ENCODE assay signal across 1 cellular context in the genomic region with DNA sequence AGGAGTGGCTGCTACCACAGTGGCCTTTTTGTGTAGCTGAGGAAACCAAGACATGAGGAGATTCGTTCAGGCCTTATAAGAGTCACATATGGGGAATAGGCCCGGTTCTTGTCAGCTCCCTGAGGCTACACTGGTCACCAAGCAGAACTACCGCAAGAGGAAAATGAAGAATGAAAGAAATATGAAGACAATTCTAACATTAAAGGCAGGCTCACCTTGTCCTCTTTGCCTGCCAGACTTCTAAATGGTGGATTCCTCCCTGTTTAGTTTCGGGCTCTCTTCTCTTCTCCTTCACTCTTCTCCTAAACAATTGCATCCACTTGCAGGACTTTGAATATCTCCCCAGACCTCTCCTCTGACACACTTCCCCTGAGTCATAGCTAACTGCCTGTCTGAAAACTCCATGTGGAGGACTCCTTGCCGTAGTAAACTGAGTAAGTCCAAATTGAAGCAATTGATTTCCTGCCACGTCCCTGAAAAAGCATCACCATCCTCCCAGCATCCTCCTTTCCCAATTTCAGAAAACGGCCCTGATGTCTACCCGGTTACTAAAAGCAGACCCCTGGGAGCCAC.
TF ChIP-seq lines count a peak whose summit lies in the region.

No MANE protein-coding gene starts in this region.

TF ChIP-seq in H1, 55 proteins besides CTCF, POLR2A, EP300 and RAD21:
- TF ChIP-seq BACH1 (IDR thresholded peaks at IDR 0.05; ENCODE audit: low read length) (no peak), SIN3A (conservative IDR thresholded peaks at IDR 0.05 in 1 of 2, IDR thresholded peaks at IDR 0.05 in 1 of 2; ENCODE audit: low read depth in 1 of 2, low read length in 2 of 2) (no peak), E2F6 (IDR thresholded peaks at IDR 0.05) (no peak), POLR2AphosphoS5 (IDR thresholded peaks at IDR 0.05; ENCODE audit: low read depth, low read length) (no peak), SP1 (IDR thresholded peaks at IDR 0.05; ENCODE audit: low read depth, low read length) (no peak), CTBP2 (IDR thresholded peaks at IDR 0.05; ENCODE audit: borderline replicate concordance, insufficient read depth, insufficient read length, low read length) (no peak), POU5F1 (IDR thresholded peaks at IDR 0.05; ENCODE audit: low read depth, low read length) (no peak), KDM5A (IDR thresholded peaks at IDR 0.05; ENCODE audit: low read length) (no peak), CBX8 (IDR thresholded peaks at IDR 0.05; ENCODE audit: borderline replicate concordance, low read depth, low read length) (no peak), BRCA1 (IDR thresholded peaks at IDR 0.05; ENCODE audit: low read depth, low read length) (no peak), CHD1 (IDR thresholded peaks at IDR 0.05; ENCODE audit: low read depth, low read length) (no peak), EGR1 (IDR thresholded peaks at IDR 0.05; ENCODE audit: borderline replicate concordance, low read depth, low read length) (no peak)
